Comparison of ENCODE assay signal across 10 cellular contexts in genomic region chr10:87750001-87750651, GRCh38.
DNase-seq lines count a peak whose midpoint lies in the region; ATAC-seq and TF ChIP-seq lines count a peak whose summit lies in the region.
"Had no signal": no experiment of that assay in that cellular context is flagged by ENCODE, and none has a peak within 500 bp of the region (broad histone marks: within the 10 kb centered on the region; RNA-seq: fewer than 3 reads in every experiment).

No MANE protein-coding gene starts in this region.

- peaks cover 17% of the 10 kb centered on the region for H3K36me3 Mint-ChIP-seq in nephron progenitor cell (ENCODE audit: low read depth)

- TF ChIP-seq POLR2A in NB4 (IDR thresholded peaks at IDR 0.05; ENCODE audit: extremely low read depth, insufficient read length): no peak

- DNase-seq in NCI-H1417 (lab: John Stamatoyannopoulos, UW) (peak; percentile 40 to 75 (median 52)), NCI-H1417 treated with DMSO at 0.1 percent for 48 hours (lab: John Stamatoyannopoulos, UW) (no peak), NB4 (ENCODE audit: low read depth) (peak; percentile 23), nephron progenitor cell (no peak), KG1 (lab: John Stamatoyannopoulos, UW) (no peak), Ammon's horn (ENCODE audit: low spot score) (no peak)
- DNase-seq in NK-92 treated with Interleukin-12 subunit alpha and Interleukin-12 subunit beta, amount 100 ng/mL, for 24 hours (lab: John Stamatoyannopoulos, UW): no peak
- DNase-seq: 8988T, islet precursor cell had no signal

- peak; percentile 89 for ATAC-seq in esophagus mucosa

- no peak overlapping the region for H3K4me3 Mint-ChIP-seq in nephron progenitor cell

- TF ChIP-seq CTCF in NB4 (IDR thresholded peaks at IDR 0.05; ENCODE audit: low read depth, low read length) (no peak), nephron progenitor cell (IDR thresholded peaks at IDR 0.05) (no peak)

- H3K9me3 Mint-ChIP-seq in nephron progenitor cell: no peaks in the 10 kb centered on the region

- no peak overlapping the region for H3K4me3 ChIP-seq in NB4 (ENCODE audit: low read depth, low read length)

- H3K4me1 Mint-ChIP-seq in nephron progenitor cell: no peaks in the 10 kb centered on the region

- H3K27me3 Mint-ChIP-seq in nephron progenitor cell (ENCODE audit: low read depth, poor library complexity): peaks cover 5% of the 10 kb centered on the region

- peak overlapping the region; percentile 68 for H3K27ac Mint-ChIP-seq in nephron progenitor cell

Comparison
In these comparisons a context has a peak if more than half of its experiments do, and no peak if none do; other contexts are left out.
1. DNase-seq: peak in NCI-H1417 (3 of 3) and NB4 (single experiment); none in NCI-H1417 treated with DMSO at 0.1 percent for 48 hours (single experiment), nephron progenitor cell (single experiment), KG1 (single experiment), NK-92 treated with Interleukin-12 subunit alpha and Interleukin-12 subunit beta, amount 100 ng/mL, for 24 hours (single experiment) and Ammon's horn (single experiment).